In genomic region chrX:134191276-134191675, GRCh38 we compare ENCODE assay signal across 37 cellular contexts. TPM values are rescaled to one million over a fixed set of nuclear protein-coding genes. Genes with fewer than 3 reads are reported as not detected.
"Had no signal": no experiment of that assay in that cellular context is flagged by ENCODE, and none has a peak within 500 bp of the region (broad histone marks: within the 10 kb centered on the region; RNA-seq: fewer than 3 reads in every experiment).

No MANE protein-coding gene starts in this region.

- H3K4me1 ChIP-seq: adrenal gland, ascending aorta, body of pancreas, breast epithelium had no signal

- H3K9me3 ChIP-seq: adrenal gland, ascending aorta, body of pancreas, breast epithelium had no signal

- H3K27me3 ChIP-seq: adrenal gland, ascending aorta, body of pancreas, brain microvascular endothelial cell had no signal

- H3K36me3 ChIP-seq: adrenal gland, ascending aorta, brain microvascular endothelial cell, breast epithelium had no signal

- FAIRE-seq: TTC549 had no signal

- DNase-seq: activated B cell treated with CpG ODN at 0.5 μM for 24 hours; activated CD4-positive, alpha-beta memory T cell treated with anti-CD3 and anti-CD28 coated beads for 36 hours; activated CD4-positive, alpha-beta T cell treated with anti-CD3 and anti-CD28 coated beads for 4 hours; activated CD4-positive, alpha-beta T cell treated with anti-CD3 and anti-CD28 coated beads, Interleukin-2, amount 10 ng/mL, durations not matched to agents 24 days and 14 days; activated CD4-positive, alpha-beta T cell treated with anti-CD3 and anti-CD28 coated beads, Interleukin-2, amount 50 U/mL, for 1 hour; activated CD4-positive, alpha-beta T cell treated with anti-CD3 and anti-CD28 coated beads, Interleukin-2, amount 50 U/mL, for 4 hours; activated CD4-positive, CD25-positive, alpha-beta regulatory T cell treated with anti-CD3 and anti-CD28 coated beads, Interleukin-2, amount 50 U/mL, for 72 hours; activated CD8-positive, alpha-beta memory T cell treated with anti-CD3 and anti-CD28 coated beads, Interleukin-2, amount 50 U/mL, for 4 hours; activated CD8-positive, alpha-beta T cell treated with anti-CD3 and anti-CD28 coated beads for 36 hours; activated effector memory CD4-positive, alpha-beta T cell treated with anti-CD3 and anti-CD28 coated beads, Interleukin-2, amount 50 U/mL, for 16 hours; activated gamma-delta T cell treated with Interleukin-2 at 50 U/mL for 16 hours; activated naive CD4-positive, alpha-beta T cell; activated naive CD4-positive, alpha-beta T cell treated with anti-CD3 and anti-CD28 coated beads for 36 hours; activated naive CD4-positive, alpha-beta T cell treated with anti-CD3 and anti-CD28 coated beads, Interleukin-2, amount 50 U/mL, for 16 hours; activated naive CD8-positive, alpha-beta T cell treated with anti-CD3 and anti-CD28 coated beads for 36 hours; activated T-cell treated with anti-CD3 and anti-CD28 coated beads for 4 hours; activated T-cell treated with anti-CD3 and anti-CD28 coated beads, Interleukin-2, amount 50 U/mL, for 1 hour; activated T-cell treated with anti-CD3 and anti-CD28 coated beads, Interleukin-2, amount 50 U/mL, for 4 hours; activated T-cell treated with anti-CD3 and anti-CD28 coated beads, Interleukin-2, amount 50 U/mL, for 72 hours; adrenal gland; amniotic stem cell; anterior cingulate cortex; body of pancreas; brain microvascular endothelial cell; central memory CD4-positive, alpha-beta T cell; T-helper 1 cell; T-helper 2 cell; T-helper 9 cell had no signal

- H3K27ac ChIP-seq: adrenal gland, ascending aorta, body of pancreas, brain microvascular endothelial cell, breast epithelium, VCaP had no signal

- H3K4me3 ChIP-seq: adrenal gland, ascending aorta, body of pancreas, breast epithelium had no signal

RNA-seq across cellular contexts. Expression of gene CCDC160, which starts 45.7 kb away (rescaled TPM):
- total RNA-seq: activated B cell treated with CpG ODN at 0.5 μM for 24 hours; activated CD4-positive, alpha-beta memory T cell treated with anti-CD3 and anti-CD28 coated beads for 36 hours; activated CD4-positive, alpha-beta T cell treated with anti-CD3 and anti-CD28 coated beads, Interleukin-2, amount 10 ng/mL, durations not matched to agents 24 days and 14 days; activated CD8-positive, alpha-beta memory T cell treated with anti-CD3 and anti-CD28 coated beads for 36 hours; activated CD8-positive, alpha-beta T cell treated with anti-CD3 and anti-CD28 coated beads for 36 hours; activated naive CD4-positive, alpha-beta T cell treated with anti-CD3 and anti-CD28 coated beads for 36 hours; activated naive CD4-positive, alpha-beta T cell treated with anti-CD3 and anti-CD28 coated beads, Interleukin-2, amount 50 U/mL, for 72 hours; activated T-cell treated with anti-CD3 and anti-CD28 coated beads, Interleukin-2, amount 50 U/mL, for 4 hours; activated T-cell treated with anti-CD3 and anti-CD28 coated beads, Interleukin-2, amount 50 U/mL, for 72 hours; activated T-helper 1 cell treated with anti-CD3 and anti-CD28 coated beads, Interleukin-12 subunit alpha, Interleukin-12 subunit beta, Interleukin-2, Interleukin-4 antibody, amounts not matched to agents 30 ng/mL and 10 ng/mL and 1 ng/mL, durations not matched to agents 14 hours and 24 hours and 36 hours; activated T-helper 17 cell treated with anti-CD3 and anti-CD28 coated beads, Interleukin-2, amount 50 U/mL, for 72 hours; ascending aorta; body of pancreas; cardiac septum had no signal
